8 cellular contexts compared by ENCODE assay signal in the genomic region with DNA sequence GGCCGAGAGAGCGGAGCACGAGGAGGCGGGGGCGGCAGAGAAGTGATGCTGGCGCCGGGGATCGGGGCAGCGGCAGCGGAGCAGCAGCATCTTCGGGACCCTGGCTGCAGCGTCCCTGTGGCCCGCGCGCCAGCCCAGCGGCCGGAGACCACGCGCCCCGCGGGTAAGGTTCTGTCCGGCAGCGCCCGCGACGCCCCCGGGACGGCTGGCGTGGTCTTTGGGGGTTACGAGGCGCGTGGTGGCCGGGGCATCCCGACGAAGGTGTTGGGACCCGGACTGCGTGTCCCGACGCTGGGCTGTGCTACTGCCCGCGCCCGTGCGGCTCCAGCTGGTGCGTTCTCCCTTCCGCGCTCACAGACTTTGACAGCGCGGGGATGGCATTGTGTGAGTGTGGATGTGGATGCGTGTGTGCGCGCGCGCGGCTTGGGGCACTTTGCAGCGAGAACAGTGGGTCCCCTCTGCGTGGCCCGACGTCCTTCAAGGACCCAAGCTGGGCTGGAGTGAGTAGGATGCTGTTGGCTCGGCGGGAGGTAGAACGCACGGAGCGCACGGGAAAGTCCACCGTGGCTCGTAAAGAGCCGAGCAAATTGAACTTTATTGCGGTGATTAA. TPM values are rescaled to one million over a fixed set of nuclear protein-coding genes. Genes with fewer than 3 reads are reported as not detected.
DNase-seq lines count a peak whose midpoint lies in the region; ATAC-seq and TF ChIP-seq lines count a peak whose summit lies in the region.

No MANE protein-coding gene starts in this region.

- H3K4me3 Mint-ChIP-seq in chondrocyte (ENCODE audit: unreplicated experiment) = peak overlapping the region; percentile 91

- peak; percentile 2 for DNase-seq in SKM-1 (lab: John Stamatoyannopoulos, UW; ENCODE audit: unreplicated experiment)
- no peak for DNase-seq in SKM-1 treated with dmso at 0.1 percent for 144 hours (lab: John Stamatoyannopoulos, UW; ENCODE audit: unreplicated experiment)
- DNase-seq in HFF-Myc (ENCODE audit: extremely low read depth, low read depth) = no peak
- DNase-seq in NCI-H510A (lab: John Stamatoyannopoulos, UW) = peak; percentile 6
- peak; percentile 67 for DNase-seq in chondrocyte (ENCODE audit: low spot score)
- peak in 1 of 2 donors; percentile 81 for DNase-seq in left lung
- DNase-seq in dedifferentiated amniotic fluid mesenchymal stem cell (ENCODE audit: extremely low spot score) = no peak

- H3K4me1 Mint-ChIP-seq in chondrocyte (ENCODE audit: low read depth) = peaks cover 17% of the 10 kb centered on the region

- H3K9me3 Mint-ChIP-seq in chondrocyte (ENCODE audit: low read depth) = no peaks in the 10 kb centered on the region

- H3K9ac ChIP-seq in stomach smooth muscle (ENCODE audit: low read length in 2 of 2) = peak overlapping the region in 1 of 2 donors; percentile 24

- no peaks in the 10 kb centered on the region for H3K36me3 ChIP-seq in left lung
- H3K36me3 ChIP-seq in stomach smooth muscle (ENCODE audit: control insufficient read depth in 2 of 2, insufficient read depth in 2 of 2, low read length in 2 of 2) = no peaks in the 10 kb centered on the region

- H3K27me3 Mint-ChIP-seq in chondrocyte (ENCODE audit: low read depth) = peaks cover 6% of the 10 kb centered on the region

- H3K27me3 ChIP-seq in left lung (peaks cover 39 to 85% of the 10 kb centered on the region in 2 donors), stomach smooth muscle (ENCODE audit: control insufficient read depth in 1 of 2, insufficient read depth in 2 of 2, low read length in 2 of 2) (peaks cover 0 to 23% of the 10 kb centered on the region in 2 donors)

- H3K4me1 ChIP-seq in left lung = peaks cover 11 to 19% of the 10 kb centered on the region in 2 donors
- no peaks in the 10 kb centered on the region for H3K4me1 ChIP-seq in stomach smooth muscle (ENCODE audit: control insufficient read depth, insufficient read depth, low read length)

- H3K36me3 Mint-ChIP-seq in chondrocyte (ENCODE audit: low read depth) = no peaks in the 10 kb centered on the region

- H3K4me3 ChIP-seq in HFF-Myc (replicated peaks; ENCODE audit: low read depth, low read length) (peak overlapping the region; percentile 54), left lung (peak overlapping the region; percentile 54 to 61), stomach smooth muscle (ENCODE audit: low read length in 2 of 2) (peak overlapping the region; percentile 74 to 80)

- H3K27ac Mint-ChIP-seq in chondrocyte (ENCODE audit: unreplicated experiment) = peak overlapping the region; percentile 58

- no peak overlapping the region for H3K27ac ChIP-seq in left lung
- H3K27ac ChIP-seq in stomach smooth muscle (ENCODE audit: low read length) = no peak overlapping the region

- H3K9me3 ChIP-seq in left lung = no peaks in the 10 kb centered on the region
- H3K9me3 ChIP-seq in stomach smooth muscle (ENCODE audit: control insufficient read depth in 2 of 2, low read length in 2 of 2) = no peaks in the 10 kb centered on the region

- TF ChIP-seq CTCF in HFF-Myc (IDR thresholded peaks at IDR 0.05; ENCODE audit: low read depth, low read length, missing control alignments) (no peak), chondrocyte (IDR thresholded peaks at IDR 0.05) (no peak), left lung (IDR thresholded peaks at IDR 0.05) (no peak)

- intact Hi-C loops in left lung (cut with DNase I) = no loop called here

- peak; percentile 12 for ATAC-seq in left lung

RNA-seq across cellular contexts. Expression of gene B3GALT1, which starts 0.5 kb away (rescaled TPM):
- total RNA-seq in chondrocyte (1.3 to 2.0 TPM (median 1.4 TPM) in 3 replicates), left lung (under 1 TPM; 0.17 to 0.26 TPM)

Comparison
In these comparisons a context has a peak if more than half of its experiments do, and no peak if none do; other contexts are left out.
1. DNase-seq: peak in SKM-1 (single experiment), NCI-H510A (single experiment) and chondrocyte (single experiment); none in SKM-1 treated with dmso at 0.1 percent for 144 hours (single experiment), HFF-Myc (single experiment) and dedifferentiated amniotic fluid mesenchymal stem cell (single experiment).
2. Peak in every context shown above with its lines, with median percentiles within 50 percentile points of each other: H3K4me3 ChIP-seq.